Comparison of ENCODE assay signal across 15 cellular contexts in genomic region chr11:111778047-111778558, GRCh38.
"Had no signal": no experiment of that assay in that cellular context is flagged by ENCODE, and none has a peak within 500 bp of the region (broad histone marks: within the 10 kb centered on the region; RNA-seq: fewer than 3 reads in every experiment).

No MANE protein-coding gene starts in this region.

- H3K36me3 Mint-ChIP-seq: activated CD8-positive, alpha-beta memory T cell treated with anti-CD3 and anti-CD28 coated beads, Interleukin-2, amount 10 ng/mL, durations not matched to agents 7 days and 5 days; activated naive CD8-positive, alpha-beta T cell treated with anti-CD3 and anti-CD28 coated beads for 36 hours; mesothelial cell of epicardium had no signal

- H3K9me3 Mint-ChIP-seq: activated naive CD8-positive, alpha-beta T cell treated with anti-CD3 and anti-CD28 coated beads for 36 hours; activated T-cell treated with anti-CD3 and anti-CD28 coated beads, Interleukin-2, amount 50 U/mL, for 4 hours; mesothelial cell of epicardium; T-helper 2 cell treated with Interferon-gamma antibody and Interleukin-4, amounts not matched to agents 5 μg/mL and 100 μg/mL, for 36 hours had no signal

- H3K27me3 ChIP-seq: ascending aorta, esophagus squamous epithelium, pancreas, tibial nerve had no signal

- DNase-seq: activated CD4-positive, alpha-beta T cell treated with anti-CD3 and anti-CD28 coated beads, Interleukin-2, amount 50 U/mL, for 4 hours; activated CD4-positive, CD25-positive, alpha-beta regulatory T cell treated with anti-CD3 and anti-CD28 coated beads, Interleukin-2, amount 50 U/mL, for 72 hours; activated CD8-positive, alpha-beta memory T cell treated with anti-CD3 and anti-CD28 coated beads, Interleukin-2, amount 10 ng/mL, durations not matched to agents 7 days and 5 days; activated gamma-delta T cell; activated naive CD8-positive, alpha-beta T cell treated with anti-CD3 and anti-CD28 coated beads for 36 hours; activated T-cell treated with anti-CD3 and anti-CD28 coated beads, Interleukin-2, amount 50 U/mL, for 4 hours; esophagus squamous epithelium; left ventricle myocardium superior; pancreas had no signal

- FAIRE-seq: colon had no signal

- H3K4me1 Mint-ChIP-seq: activated CD8-positive, alpha-beta memory T cell treated with anti-CD3 and anti-CD28 coated beads, Interleukin-2, amount 10 ng/mL, durations not matched to agents 7 days and 5 days; activated naive CD8-positive, alpha-beta T cell treated with anti-CD3 and anti-CD28 coated beads for 36 hours had no signal

- H3K27me3 Mint-ChIP-seq: activated CD8-positive, alpha-beta memory T cell treated with anti-CD3 and anti-CD28 coated beads, Interleukin-2, amount 10 ng/mL, durations not matched to agents 7 days and 5 days; activated naive CD8-positive, alpha-beta T cell treated with anti-CD3 and anti-CD28 coated beads for 36 hours had no signal

- H3K27ac Mint-ChIP-seq: activated CD8-positive, alpha-beta memory T cell treated with anti-CD3 and anti-CD28 coated beads, Interleukin-2, amount 10 ng/mL, durations not matched to agents 7 days and 5 days; activated naive CD8-positive, alpha-beta T cell treated with anti-CD3 and anti-CD28 coated beads for 36 hours; T-helper 2 cell treated with Interferon-gamma antibody and Interleukin-4, amounts not matched to agents 5 μg/mL and 100 μg/mL, for 36 hours had no signal

- H3K4me3 Mint-ChIP-seq: activated CD8-positive, alpha-beta memory T cell treated with anti-CD3 and anti-CD28 coated beads, Interleukin-2, amount 10 ng/mL, durations not matched to agents 7 days and 5 days; activated naive CD8-positive, alpha-beta T cell treated with anti-CD3 and anti-CD28 coated beads for 36 hours; activated T-cell treated with anti-CD3 and anti-CD28 coated beads, Interleukin-2, amount 50 U/mL, for 4 hours; mesothelial cell of epicardium; T-helper 2 cell treated with Interferon-gamma antibody and Interleukin-4, amounts not matched to agents 5 μg/mL and 100 μg/mL, for 36 hours had no signal

- H3K36me3 ChIP-seq: pancreas had no signal

- H3K9me3 ChIP-seq: ascending aorta, esophagus squamous epithelium, pancreas, tibial nerve had no signal

- H3K4me3 ChIP-seq: ascending aorta, esophagus squamous epithelium, pancreas, skin epidermis, tibial nerve had no signal

- H3K27ac ChIP-seq: ascending aorta, esophagus squamous epithelium, skin epidermis, tibial nerve had no signal
